ENCODE assay signal across 9 cellular contexts in the genomic region with DNA sequence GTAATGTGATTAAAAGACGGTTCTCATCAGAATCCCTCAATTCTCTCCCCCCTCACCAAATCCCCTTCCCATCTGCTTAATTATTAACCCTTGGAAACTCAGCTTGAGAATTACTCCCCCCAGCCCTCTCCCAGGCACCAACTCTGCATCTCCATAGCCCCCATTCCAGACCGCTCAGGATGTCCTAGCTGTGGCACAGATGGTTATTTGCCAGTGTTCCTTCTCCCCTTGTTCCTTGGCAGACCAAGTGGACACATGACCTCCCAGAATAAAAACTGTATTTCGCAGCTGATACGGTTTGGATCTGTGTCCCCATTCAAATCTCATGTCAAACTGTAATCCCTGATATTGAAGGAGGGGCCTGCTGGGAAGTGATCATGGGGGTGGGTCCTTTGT. TPM values are rescaled to one million over a fixed set of nuclear protein-coding genes. Genes with fewer than 3 reads are reported as not detected.
DNase-seq lines count a peak whose midpoint lies in the region.
"Had no signal": no experiment of that assay in that cellular context is flagged by ENCODE, and none has a peak within 500 bp of the region (broad histone marks: within the 10 kb centered on the region; RNA-seq: fewer than 3 reads in every experiment).

No MANE protein-coding gene starts in this region.

- no peak overlapping the region for H3K9ac ChIP-seq in mucosa of rectum (ENCODE audit: low read depth in 1 of 2, low read length in 2 of 2)

- H3K9me3 Mint-ChIP-seq in activated naive CD4-positive, alpha-beta T cell treated with anti-CD3 and anti-CD28 coated beads, Interleukin-2, amount 50 U/mL, for 24 hours = no peaks in the 10 kb centered on the region

- H3K27ac ChIP-seq in cingulate gyrus (ENCODE audit: low read depth, low read length) = peak overlapping the region; percentile 61
- peak overlapping the region; percentile 90 to 92 for H3K27ac ChIP-seq in mucosa of rectum (ENCODE audit: low read depth in 2 of 2, low read length in 2 of 2)
- peak overlapping the region; percentile 97 for H3K27ac ChIP-seq in urinary bladder (ENCODE audit: low read depth)

- no peak for DNase-seq in activated naive CD4-positive, alpha-beta T cell (lab: John Stamatoyannopoulos, UW)
- DNase-seq in NCI-H2029 treated with DMSO at 0.1 percent for 48 hours (lab: John Stamatoyannopoulos, UW) (no peak), NCI-H345 (lab: John Stamatoyannopoulos, UW) (no peak), RKO (ENCODE audit: low spot score) (no peak)
- DNase-seq: islet precursor cell had no signal

- H3K36me3 ChIP-seq in mucosa of rectum (ENCODE audit: control insufficient read depth in 2 of 2, insufficient read depth in 2 of 2, low read length in 2 of 2) = no peaks in the 10 kb centered on the region
- no peaks in the 10 kb centered on the region for H3K36me3 ChIP-seq in urinary bladder (ENCODE audit: insufficient read depth)

- H3K27ac Mint-ChIP-seq in activated naive CD4-positive, alpha-beta T cell treated with anti-CD3 and anti-CD28 coated beads, Interleukin-2, amount 50 U/mL, for 24 hours = peak overlapping the region; percentile 93

- peaks cover 29 to 31% of the 10 kb centered on the region in 2 donors for H3K4me1 ChIP-seq in mucosa of rectum (ENCODE audit: control insufficient read depth in 2 of 2, insufficient read depth in 2 of 2, low read length in 2 of 2)
- no peaks in the 10 kb centered on the region for H3K4me1 ChIP-seq in urinary bladder (ENCODE audit: insufficient read depth)

- H3K9me3 ChIP-seq in mucosa of rectum (ENCODE audit: control insufficient read depth in 2 of 2, low read length in 2 of 2) = no peaks in the 10 kb centered on the region

- 80% methylated on average over 4 of the region's 4 CpGs for WGBS in urinary bladder

- H3K4me3 Mint-ChIP-seq in activated naive CD4-positive, alpha-beta T cell treated with anti-CD3 and anti-CD28 coated beads, Interleukin-2, amount 50 U/mL, for 24 hours = peak overlapping the region; percentile 59

- peaks cover 61% of the 10 kb centered on the region for H3K4me1 Mint-ChIP-seq in activated naive CD4-positive, alpha-beta T cell treated with anti-CD3 and anti-CD28 coated beads, Interleukin-2, amount 50 U/mL, for 24 hours

- H3K36me3 Mint-ChIP-seq in activated naive CD4-positive, alpha-beta T cell treated with anti-CD3 and anti-CD28 coated beads, Interleukin-2, amount 50 U/mL, for 24 hours = peaks cover 17% of the 10 kb centered on the region

- no peaks in the 10 kb centered on the region for H3K27me3 ChIP-seq in mucosa of rectum (ENCODE audit: control insufficient read depth in 2 of 2, insufficient read depth in 2 of 2, low read length in 2 of 2)

- H3K4me3 ChIP-seq in mucosa of rectum (ENCODE audit: low read length in 2 of 2) (peak overlapping the region; percentile 46 to 67), urinary bladder (ENCODE audit: low read depth, low read length) (no peak overlapping the region)

- no peaks in the 10 kb centered on the region for H3K27me3 Mint-ChIP-seq in activated naive CD4-positive, alpha-beta T cell treated with anti-CD3 and anti-CD28 coated beads, Interleukin-2, amount 50 U/mL, for 24 hours

RNA-seq across cellular contexts. Expression of a gene that starts 14.6 kb away (rescaled TPM):
- 11.4 TPM for total RNA-seq in urinary bladder
- polyA plus RNA-seq in urinary bladder = 4.7 TPM

RNA-seq across cellular contexts. Expression of a gene that starts 45.8 kb away (rescaled TPM):
- 26.6 TPM for total RNA-seq in urinary bladder
- polyA plus RNA-seq in urinary bladder = 29.6 TPM
